Comparison of ENCODE assay signal across 14 cellular contexts in the genomic region with DNA sequence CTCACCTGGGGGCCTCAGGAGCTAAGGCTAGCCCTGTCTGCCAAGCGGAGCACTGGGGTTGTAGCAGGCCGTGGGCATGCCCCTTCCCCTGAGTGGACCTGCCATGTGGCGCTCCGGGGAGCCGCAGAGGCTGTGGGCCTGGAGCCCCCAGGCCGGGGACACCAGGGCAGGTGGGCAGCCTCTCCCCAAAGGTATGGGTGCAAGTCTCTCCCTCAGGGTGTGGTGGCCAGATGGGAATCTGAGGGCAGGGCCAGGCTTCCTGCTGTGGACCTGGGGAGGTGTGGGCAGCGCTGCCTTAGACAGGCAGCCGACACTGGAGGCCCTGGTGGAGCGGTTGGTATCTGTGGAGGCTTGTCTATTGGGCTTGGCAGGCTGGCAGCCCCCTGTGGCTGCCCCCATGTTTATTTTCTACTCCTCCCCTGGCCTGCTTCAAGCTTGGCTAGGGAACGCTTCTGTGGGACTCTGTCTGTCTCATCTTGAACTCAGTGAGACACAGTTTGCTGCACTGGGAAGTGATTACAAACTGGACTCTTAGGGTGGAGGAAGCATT. TPM values are rescaled to one million over a fixed set of nuclear protein-coding genes. Genes with fewer than 3 reads are reported as not detected.
DNase-seq lines count a peak whose midpoint lies in the region; ATAC-seq and TF ChIP-seq lines count a peak whose summit lies in the region.
"Had no signal": no experiment of that assay in that cellular context is flagged by ENCODE, and none has a peak within 500 bp of the region (broad histone marks: within the 10 kb centered on the region; RNA-seq: fewer than 3 reads in every experiment).

No MANE protein-coding gene starts in this region.

- H3K4me1 ChIP-seq in SK-N-SH (ENCODE audit: control insufficient read depth in 1 of 2, insufficient read depth in 2 of 2, low read depth in 1 of 2, low read length in 1 of 2) (peaks cover 0 to 29% of the 10 kb centered on the region in 2 experiments; a peak in 2 of 4 replicates), endocrine pancreas (ENCODE audit: control insufficient read depth, insufficient read depth, low read length) (peaks cover 4% of the 10 kb centered on the region), osteoblast (ENCODE audit: insufficient read depth, low read length) (peaks cover 19% of the 10 kb centered on the region), upper lobe of right lung (peaks cover 49% of the 10 kb centered on the region)

- H4K20me1 ChIP-seq in SK-N-SH (ENCODE audit: insufficient read depth) (peaks cover 27% of the 10 kb centered on the region), osteoblast (ENCODE audit: insufficient read depth, low read length) (peaks cover 8% of the 10 kb centered on the region)

- H3K27me3 ChIP-seq in SK-N-SH (ENCODE audit: insufficient read depth) (no peaks in the 10 kb centered on the region), endocrine pancreas (ENCODE audit: control insufficient read depth, insufficient read depth, low read length) (no peaks in the 10 kb centered on the region), osteoblast (ENCODE audit: insufficient read depth, low read length) (no peaks in the 10 kb centered on the region), upper lobe of right lung (no peaks in the 10 kb centered on the region)

- no peaks in the 10 kb centered on the region for H3K9me2 ChIP-seq in SK-N-SH

- H3K9me3 ChIP-seq in SK-N-SH (no peaks in the 10 kb centered on the region), endocrine pancreas (ENCODE audit: control insufficient read depth, low read length) (no peaks in the 10 kb centered on the region), osteoblast (ENCODE audit: low read depth, low read length) (no peaks in the 10 kb centered on the region), upper lobe of right lung (no peaks in the 10 kb centered on the region)
- H3K9me3 ChIP-seq: neutrophil had no signal

- no peak for TF ChIP-seq RAD21 in SK-N-SH (IDR thresholded peaks at IDR 0.05; ENCODE audit: low read length)

- POLR2A ChIA-PET in SK-N-SH (lab: Yijun Ruan, JAX) = no interaction called here

- no peaks in the 10 kb centered on the region for H3F3A ChIP-seq in SK-N-SH (replicated peaks; ENCODE audit: insufficient read depth)

- no peak overlapping the region for H3K4me3 ChIP-seq in SK-N-SH (ENCODE audit: low read depth in 2 of 2, low read length in 1 of 2)
- H3K4me3 ChIP-seq in endocrine pancreas (ENCODE audit: control insufficient read depth, insufficient read depth, low read length) = no peak overlapping the region
- H3K4me3 ChIP-seq in osteoblast (ENCODE audit: insufficient read depth, low read length) = peak overlapping the region; percentile 60
- peak overlapping the region; percentile 28 for H3K4me3 ChIP-seq in upper lobe of right lung
- H3K4me3 ChIP-seq: PC-9 had no signal

- TF ChIP-seq CTCF in SK-N-SH (IDR thresholded peaks at IDR 0.05) (no peak), osteoblast (IDR thresholded peaks at IDR 0.05; ENCODE audit: extremely low read depth, low read depth, low read length) (no peak), upper lobe of right lung (IDR thresholded peaks at IDR 0.05) (no peak)

- intact Hi-C loops in upper lobe of right lung (cut with DNase I) = no loop called here

- no peaks in the 10 kb centered on the region for H3K36me3 ChIP-seq in SK-N-SH (replicated peaks in 1 of 2; ENCODE audit: control insufficient read depth in 1 of 2, insufficient read depth in 2 of 2, low read length in 1 of 2)
- H3K36me3 ChIP-seq in endocrine pancreas (ENCODE audit: control insufficient read depth, insufficient read depth, low read length) = no peaks in the 10 kb centered on the region
- H3K36me3 ChIP-seq in osteoblast (ENCODE audit: insufficient read depth, low read length) = no peaks in the 10 kb centered on the region
- H3K36me3 ChIP-seq in upper lobe of right lung = no peaks in the 10 kb centered on the region
- H3K36me3 ChIP-seq: neutrophil had no signal

- whole genome bisulfite sequencing in SK-N-SH (ENCODE audit: low lambda C conversion rate) = 95% methylated on average over 4 of the region's 10 CpGs

- H3K9ac ChIP-seq in SK-N-SH = no peak overlapping the region
- H3K9ac ChIP-seq in endocrine pancreas (ENCODE audit: control insufficient read depth, insufficient read depth, low read length) = peak overlapping the region; percentile 35

- CTCF ChIA-PET in SK-N-SH (lab: Yijun Ruan, JAX) = no interaction called here

- ATAC-seq in SK-N-SH treated with all-trans-retinoic acid at 6 μM for 48 hours (no peak), upper lobe of right lung (peak; percentile 2), HG02870 (IDR thresholded peaks at IDR 0.05; ENCODE audit: unreplicated experiment) (no peak)

- no peak overlapping the region for H2AFZ ChIP-seq in SK-N-SH (ENCODE audit: low read depth)
- H2AFZ ChIP-seq in osteoblast (ENCODE audit: low read length) = peak overlapping the region; percentile 65
- H2AFZ ChIP-seq: PC-9 had no signal

- no peak for TF ChIP-seq EP300 in SK-N-SH (IDR thresholded peaks at IDR 0.05; ENCODE audit: borderline replicate concordance in 1 of 2, low read depth in 1 of 2, low read length in 1 of 2)

- H3K27ac ChIP-seq in SK-N-SH (ENCODE audit: low read depth in 2 of 2, low read length in 1 of 2) (peak overlapping the region in 1 of 2 experiments; percentile 28; a peak in 1 of 4 replicates), osteoblast (ENCODE audit: low read depth, low read length) (peak overlapping the region; percentile 36), upper lobe of right lung (peak overlapping the region; percentile 48)
- H3K27ac ChIP-seq: neutrophil, PC-9 had no signal

- H3K4me2 ChIP-seq in SK-N-SH (peak overlapping the region; percentile 23; the same call in 1 of the 2 replicates), osteoblast (ENCODE audit: insufficient read depth, low read length) (peak overlapping the region; percentile 82)
- H3K4me2 ChIP-seq: PC-9 had no signal

- no peak for DNase-seq in SK-N-SH
- peak; percentile 85 for DNase-seq in osteoblast (ENCODE audit: insufficient read length, low spot score, missing footprints)
- no peak for DNase-seq in upper lobe of right lung
- no peak for DNase-seq in NCI-H2107 (lab: John Stamatoyannopoulos, UW)
- no peak for DNase-seq in globus pallidus (ENCODE audit: low spot score)
- DNase-seq: activated CD4-positive, alpha-beta memory T cell treated with anti-CD3 and anti-CD28 coated beads, Interleukin-2, amount 10 ng/mL, durations not matched to agents 7 days and 5 days; activated naive CD4-positive, alpha-beta T cell treated with anti-CD3 and anti-CD28 coated beads, Interleukin-2, amount 10 ng/mL, durations not matched to agents 7 days and 5 days; KBM-7; stimulated activated CD4-positive, alpha-beta T cell treated with anti-CD3 and anti-CD28 coated beads, Interleukin-4, amount 100 ng/mL, for 4 hours had no signal

- peaks cover 64% of the 10 kb centered on the region for H3K79me2 ChIP-seq in SK-N-SH (ENCODE audit: insufficient read depth)
- peaks cover 6% of the 10 kb centered on the region for H3K79me2 ChIP-seq in osteoblast (ENCODE audit: insufficient read depth, low read length)

TF ChIP-seq in SK-N-SH, 30 proteins besides CTCF, POLR2A, EP300 and RAD21 (continues in another document):
- TF ChIP-seq NFIC (IDR thresholded peaks at IDR 0.05; ENCODE audit: borderline replicate concordance) (no peak), MEF2A (IDR thresholded peaks at IDR 0.05; ENCODE audit: borderline replicate concordance, low read depth) (no peak), TEAD4 (IDR thresholded peaks at IDR 0.05; ENCODE audit: borderline replicate concordance, insufficient read depth) (no peak), POLR2AphosphoS5 (IDR thresholded peaks at IDR 0.05; ENCODE audit: low read depth, low read length) (no peak), SMC3 (IDR thresholded peaks at IDR 0.05; ENCODE audit: low read depth, low read length) (no peak), CHD2 (IDR thresholded peaks at IDR 0.05; ENCODE audit: low read length, partially characterized antibody) (no peak), RCOR1 (IDR thresholded peaks at IDR 0.05; ENCODE audit: low read length) (no peak)
- TF ChIP-seq, protein P1, sequence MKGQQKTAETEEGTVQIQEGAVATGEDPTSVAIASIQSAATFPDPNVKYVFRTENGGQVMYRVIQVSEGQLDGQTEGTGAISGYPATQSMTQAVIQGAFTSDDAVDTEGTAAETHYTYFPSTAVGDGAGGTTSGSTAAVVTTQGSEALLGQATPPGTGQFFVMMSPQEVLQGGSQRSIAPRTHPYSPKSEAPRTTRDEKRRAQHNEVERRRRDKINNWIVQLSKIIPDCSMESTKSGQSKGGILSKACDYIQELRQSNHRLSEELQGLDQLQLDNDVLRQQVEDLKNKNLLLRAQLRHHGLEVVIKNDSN (IDR thresholded peaks at IDR 0.05; ENCODE audit: borderline replicate concordance, low read depth) = no peak

TF ChIP-seq in SK-N-SH treated with all-trans-retinoic acid at 6 μM for 48 hours, 23 proteins besides CTCF, POLR2A, EP300 and RAD21 (continues in another document):
- no peak for TF ChIP-seq TCF4 (CRISPR knock-in tag; IDR thresholded peaks at IDR 0.05; ENCODE audit: borderline replicate concordance)

RNA-seq across cellular contexts. Expression of gene ACVR2B, which starts 5.9 kb away (rescaled TPM):
- 1.4 TPM in 2 replicates for polyA plus RNA-seq in SK-N-SH (2012; rRNA removed)
- polyA plus RNA-seq in SK-N-SH (2012; cell fraction: cytosol; rRNA removed) = 0.72 and 1.0 TPM in 2 replicates
- polyA plus RNA-seq in SK-N-SH (2012; cell fraction: nucleus; rRNA removed) = 2.0 and 2.1 TPM in 2 replicates
- total RNA-seq in osteoblast (2.9 and 3.6 TPM in 2 replicates), upper lobe of right lung (6.6 TPM)

RNA-seq across cellular contexts. Expression of gene EXOG, which starts 36.6 kb away (rescaled TPM):
- 6.2 and 8.8 TPM in 2 replicates for polyA plus RNA-seq in SK-N-SH (2012; rRNA removed)
- polyA plus RNA-seq in SK-N-SH (2012; cell fraction: cytosol; rRNA removed) = 4.9 and 5.0 TPM in 2 replicates
- 19.3 and 31.0 TPM in 2 replicates for polyA plus RNA-seq in SK-N-SH (2012; cell fraction: nucleus; rRNA removed)
- 14.5 and 20.0 TPM in 2 replicates for total RNA-seq in osteoblast
- total RNA-seq in upper lobe of right lung = 10.7 TPM

Comparison
In these comparisons a context has a peak if more than half of its experiments do, and no peak if none do; other contexts are left out.
1. H3K4me3 ChIP-seq: peak in osteoblast (single experiment) and upper lobe of right lung (single experiment); none in SK-N-SH (0 of 2) and endocrine pancreas (single experiment).